Comparison of ENCODE assay signal across 9 cellular contexts in the genomic region with DNA sequence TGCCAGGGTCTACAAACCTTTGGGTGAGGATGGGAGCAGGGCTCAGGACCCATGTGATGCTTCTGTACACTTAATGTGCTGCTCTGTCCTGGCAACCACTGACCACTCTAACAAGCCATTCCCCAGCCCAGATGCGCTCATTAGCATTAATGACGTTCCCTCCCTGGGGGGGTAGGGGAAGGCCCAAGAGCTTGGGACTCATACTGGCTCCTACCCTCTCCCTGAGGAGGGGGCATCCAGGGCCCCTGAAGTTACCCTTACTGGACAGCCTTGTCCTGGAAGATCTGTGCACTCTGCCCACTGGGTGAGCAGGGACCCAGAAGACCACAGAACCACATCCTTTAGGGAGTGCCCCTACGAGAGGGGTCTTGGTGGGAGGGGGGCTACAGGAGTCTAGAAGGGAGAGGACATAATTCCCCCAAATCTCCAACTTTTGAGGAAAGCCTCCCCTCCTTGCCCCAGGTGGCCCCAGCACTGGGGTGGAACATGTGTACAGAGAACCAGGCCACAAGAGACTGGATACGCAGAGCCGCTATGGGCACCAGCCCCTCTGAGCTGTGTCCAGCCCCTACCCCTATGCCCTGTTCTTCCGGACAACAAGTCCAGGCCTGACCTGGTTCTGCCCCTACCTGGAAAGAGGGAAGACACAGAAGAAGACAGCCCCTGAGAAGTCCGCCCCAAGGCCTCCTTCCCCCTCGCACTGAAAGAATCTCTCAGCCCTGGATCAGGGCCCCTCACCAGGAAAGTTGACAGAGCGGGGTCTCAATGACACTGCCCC. TPM values are rescaled to one million over a fixed set of nuclear protein-coding genes. Genes with fewer than 3 reads are reported as not detected.
DNase-seq lines count a peak whose midpoint lies in the region; ATAC-seq and TF ChIP-seq lines count a peak whose summit lies in the region.
"Had no signal": no experiment of that assay in that cellular context is flagged by ENCODE, and none has a peak within 500 bp of the region (broad histone marks: within the 10 kb centered on the region; RNA-seq: fewer than 3 reads in every experiment).

No MANE protein-coding gene starts in this region.

- H3K9ac ChIP-seq in mucosa of rectum (ENCODE audit: low read depth in 1 of 2, low read length in 2 of 2): peak overlapping the region; percentile 72 to 84

- no peak for DNase-seq in activated naive CD4-positive, alpha-beta T cell treated with anti-CD3 and anti-CD28 coated beads, Interleukin-2, amount 50 U/mL, for 16 hours
- peak; percentile 60 for DNase-seq in chondrocyte (ENCODE audit: low spot score)
- peak; percentile 54 to 75 for DNase-seq in uterus
- DNase-seq in NCI-H510A (lab: John Stamatoyannopoulos, UW): no peak
- DNase-seq in SW480 (ENCODE audit: low spot score): no peak
- DNase-seq: DMS153 had no signal

- no peak for ATAC-seq in GM19463 (IDR thresholded peaks at IDR 0.05; ENCODE audit: unreplicated experiment)

- H3K36me3 ChIP-seq in mucosa of rectum (ENCODE audit: control insufficient read depth in 2 of 2, insufficient read depth in 2 of 2, low read length in 2 of 2): peaks cover 0 to 4% of the 10 kb centered on the region in 2 donors
- H3K36me3 ChIP-seq in uterus: no peaks in the 10 kb centered on the region

- H3K27me3 ChIP-seq in mucosa of rectum (ENCODE audit: control insufficient read depth in 2 of 2, insufficient read depth in 2 of 2, low read length in 2 of 2) (peaks cover 3 to 7% of the 10 kb centered on the region in 2 donors), uterus (no peaks in the 10 kb centered on the region)

- H3K9me3 ChIP-seq in mucosa of rectum (ENCODE audit: control insufficient read depth in 2 of 2, low read length in 2 of 2) (no peaks in the 10 kb centered on the region), uterus (no peaks in the 10 kb centered on the region)

- H3K36me3 Mint-ChIP-seq in activated naive CD4-positive, alpha-beta T cell treated with anti-CD3 and anti-CD28 coated beads, Interleukin-2, amount 50 U/mL, for 24 hours: no peaks in the 10 kb centered on the region
- no peaks in the 10 kb centered on the region for H3K36me3 Mint-ChIP-seq in chondrocyte (ENCODE audit: low read depth)

- peak overlapping the region; percentile 53 for H3K27ac Mint-ChIP-seq in activated naive CD4-positive, alpha-beta T cell treated with anti-CD3 and anti-CD28 coated beads, Interleukin-2, amount 50 U/mL, for 24 hours
- H3K27ac Mint-ChIP-seq in chondrocyte (ENCODE audit: unreplicated experiment): peak overlapping the region; percentile 85

- intact Hi-C loops in uterus (cut with DNase I; ENCODE audit: low total_unique reads): no loop called here

- H3K9me3 Mint-ChIP-seq in activated naive CD4-positive, alpha-beta T cell treated with anti-CD3 and anti-CD28 coated beads, Interleukin-2, amount 50 U/mL, for 24 hours: no peaks in the 10 kb centered on the region
- no peaks in the 10 kb centered on the region for H3K9me3 Mint-ChIP-seq in chondrocyte (ENCODE audit: low read depth)

- H3K4me3 Mint-ChIP-seq in activated naive CD4-positive, alpha-beta T cell treated with anti-CD3 and anti-CD28 coated beads, Interleukin-2, amount 50 U/mL, for 24 hours: peak overlapping the region; percentile 66
- peak overlapping the region; percentile 85 for H3K4me3 Mint-ChIP-seq in chondrocyte (ENCODE audit: unreplicated experiment)

- peaks cover 14% of the 10 kb centered on the region for H3K4me1 Mint-ChIP-seq in activated naive CD4-positive, alpha-beta T cell treated with anti-CD3 and anti-CD28 coated beads, Interleukin-2, amount 50 U/mL, for 24 hours
- peaks cover 71% of the 10 kb centered on the region for H3K4me1 Mint-ChIP-seq in chondrocyte (ENCODE audit: low read depth)

- H3K4me3 ChIP-seq in mucosa of rectum (ENCODE audit: low read length in 2 of 2) (peak overlapping the region; percentile 64 to 77), uterus (peak overlapping the region; percentile 50 to 88)

- TF ChIP-seq POLR2A in uterus (IDR thresholded peaks at IDR 0.05): peak in 1 of 2 donors; percentile 32

- H3K27me3 Mint-ChIP-seq in activated naive CD4-positive, alpha-beta T cell treated with anti-CD3 and anti-CD28 coated beads, Interleukin-2, amount 50 U/mL, for 24 hours: peaks cover 2% of the 10 kb centered on the region
- no peaks in the 10 kb centered on the region for H3K27me3 Mint-ChIP-seq in chondrocyte (ENCODE audit: low read depth)

- TF ChIP-seq CTCF in chondrocyte (IDR thresholded peaks at IDR 0.05): no peak
- no peak for TF ChIP-seq CTCF in uterus (IDR thresholded peaks at IDR 0.05)

- H3K27ac ChIP-seq in mucosa of rectum (ENCODE audit: low read depth in 2 of 2, low read length in 2 of 2) (peak overlapping the region; percentile 85 to 87), uterus (peak overlapping the region; percentile 98 to 100)

- H3K4me1 ChIP-seq in mucosa of rectum (ENCODE audit: control insufficient read depth in 2 of 2, insufficient read depth in 2 of 2, low read length in 2 of 2) (peaks cover 36 to 50% of the 10 kb centered on the region in 2 donors), uterus (peaks cover 0 to 34% of the 10 kb centered on the region in 2 donors)

RNA-seq across cellular contexts. Expression of a gene that starts 1.4 kb away (rescaled TPM):
- 35.1 to 57.1 TPM (median 56.8 TPM) in 3 replicates for total RNA-seq in chondrocyte
- total RNA-seq in uterus: 100 to 1,000 TPM in 1 of 4 donors, 10 to 100 TPM in 3; 10.2 to 107 (median 17.2) TPM

RNA-seq across cellular contexts. Expression of a gene that starts 17.2 kb away (rescaled TPM):
- total RNA-seq in chondrocyte (not detected in 3 replicates), uterus (1 to 10 TPM in 3 of 4 donors, not detected in 1; 1.6 to 3.2 (median 2.1) TPM)

RNA-seq across cellular contexts. Expression of a gene that starts 27.2 kb away (rescaled TPM):
- total RNA-seq in chondrocyte (844 to 899 TPM (median 848 TPM) in 3 replicates), uterus (1,000 to 10,000 TPM; 1,557 to 4,762 (median 2,904) TPM)

RNA-seq across cellular contexts. Expression of a gene that starts 43.3 kb away (rescaled TPM):
- total RNA-seq in chondrocyte (5.6 to 7.4 TPM (median 6.8 TPM) in 3 replicates), uterus (10 to 100 TPM in 3 of 4 donors, 1 to 10 TPM in 1; 9.6 to 19.1 (median 11.4) TPM)

Comparison
In these comparisons a context has a peak if more than half of its experiments do, and no peak if none do; other contexts are left out.
1. DNase-seq: peak in chondrocyte (single experiment) and uterus (2 of 2); none in activated naive CD4-positive, alpha-beta T cell treated with anti-CD3 and anti-CD28 coated beads, Interleukin-2, amount 50 U/mL, for 16 hours (single experiment), NCI-H510A (single experiment) and SW480 (single experiment).